Comparison of ENCODE assay signal across 8 cellular contexts in genomic region chr2:196171946-196172345, GRCh38. TPM values are rescaled to one million over a fixed set of nuclear protein-coding genes. Genes with fewer than 3 reads are reported as not detected.
A peak's percentile ranks its signal among the peaks of the same experiment; 100 is the strongest.
DNase-seq lines count a peak whose midpoint lies in the region; ATAC-seq and TF ChIP-seq lines count a peak whose summit lies in the region.

No MANE protein-coding gene starts in this region.

- no peak for ATAC-seq in psoas muscle
- ATAC-seq in HG03354 (IDR thresholded peaks at IDR 0.05; ENCODE audit: poor library complexity, severe bottlenecking, unreplicated experiment): no peak
- no peak for ATAC-seq in GM19397 (IDR thresholded peaks at IDR 0.05; ENCODE audit: unreplicated experiment)

- H2AFZ ChIP-seq in OCI-LY7 (ENCODE audit: low read length): no peak overlapping the region

- H3K9me2 ChIP-seq in OCI-LY7 (ENCODE audit: insufficient read depth, low read length): no peaks in the 10 kb centered on the region

- H3K9me3 ChIP-seq in OCI-LY7 (ENCODE audit: low read length) (no peaks in the 10 kb centered on the region), psoas muscle (no peaks in the 10 kb centered on the region)

- WGBS in psoas muscle, 3 donors: 2 to 4% (median 4%) methylated on average over 11 of the region's 11 CpGs

- H3K4me1 ChIP-seq in OCI-LY7 (ENCODE audit: insufficient read depth, low read length, poor library complexity, severe bottlenecking): peaks cover 37% of the 10 kb centered on the region
- H3K4me1 ChIP-seq in psoas muscle: peaks cover 7% of the 10 kb centered on the region

- H3K79me2 ChIP-seq in OCI-LY7 (ENCODE audit: insufficient read depth, low read depth, low read length): peaks cover 88% of the 10 kb centered on the region

- no peaks in the 10 kb centered on the region for H3K27me3 ChIP-seq in psoas muscle (ENCODE audit: insufficient read depth in 3 of 3, low read length in 2 of 3)

- CTCF ChIA-PET in OCI-LY7 (lab: Charles Lee; ENCODE audit: unreplicated experiment): no interaction called here

- TSS peak; percentile 77 for BruUV-seq in OCI-LY7 (replicated peaks; lab: Mats Ljungman, UMichigan)

- H3K4me3 ChIP-seq in OCI-LY7 (ENCODE audit: low read depth, low read length, poor library complexity, severe bottlenecking): peak overlapping the region; percentile 98
- H3K4me3 ChIP-seq in epithelial cell of proximal tubule (ENCODE audit: low read depth, low read length): peak overlapping the region; percentile 62
- H3K4me3 ChIP-seq in psoas muscle: peak overlapping the region; percentile 93

- H3K27ac ChIP-seq in OCI-LY7 (ENCODE audit: low read depth, low read length, poor library complexity, severe bottlenecking): peak overlapping the region; percentile 99
- H3K27ac ChIP-seq in psoas muscle: peak overlapping the region; percentile 47

- POLR2A ChIA-PET in OCI-LY7 (lab: Charles Lee): interaction anchor here (0.5 to 10.6 kb wide), 7 partner anchors 9 to 105 kb away, joined by 3 to 226 read pairs (median 6); no protein-coding TSS in a partner anchor

- H3K36me3 ChIP-seq in OCI-LY7 (ENCODE audit: insufficient read depth, low read length) (peaks cover 80% of the 10 kb centered on the region), psoas muscle (ENCODE audit: insufficient read depth in 1 of 2, low read depth in 1 of 2) (no peaks in the 10 kb centered on the region)

- DNase-seq in ELF-1 (ENCODE audit: low read depth, low spot score): peak; percentile 27
- DNase-seq in OCI-LY7 (ENCODE audit: low spot score): no peak
- no peak for DNase-seq in epithelial cell of proximal tubule (ENCODE audit: low read depth)
- no peak for DNase-seq in psoas muscle
- no peak for DNase-seq in stimulated activated CD4-positive, alpha-beta T cell treated with anti-CD3 and anti-CD28 coated beads, Interleukin-15, amount 100 ng/mL, for 24 hours
- no peak for DNase-seq in middle frontal gyrus (ENCODE audit: extremely low spot score, low spot score)

- peaks cover 35% of the 10 kb centered on the region for H4K20me1 ChIP-seq in OCI-LY7 (ENCODE audit: insufficient read depth, low read length)

- intact Hi-C loops in OCI-LY7 (cut with micrococcal nuclease; ENCODE audit: unreplicated experiment) (loop anchor here (1.0 to 10.0 kb wide), 5 partner anchors 40 to 1123 kb away; partner anchors contain the start of gene SLC39A10), psoas muscle (cut with DNase I) (loop anchor here in 1 of 2 donors (5.0 kb wide), 2 partner anchors 95 to 110 kb away; no protein-coding TSS in a partner anchor)

- H3K4me2 ChIP-seq in OCI-LY7 (ENCODE audit: low read length): peak overlapping the region; percentile 97

- TF ChIP-seq CTCF in OCI-LY7 (conservative IDR thresholded peaks at IDR 0.05; ENCODE audit: low read length): no peak
- TF ChIP-seq CTCF in epithelial cell of proximal tubule (conservative IDR thresholded peaks at IDR 0.05; ENCODE audit: low read depth, low read length): no peak
- TF ChIP-seq CTCF in psoas muscle (IDR thresholded peaks at IDR 0.05): no peak

RNA-seq across cellular contexts. Expression of gene STK17B, which starts 0.6 kb away (rescaled TPM):
- 87.4 and 95.0 TPM in 2 replicates for total RNA-seq in OCI-LY7 (2014; rRNA removed; shearing (Covaris generic))
- total RNA-seq in OCI-LY7 (2022): 148 and 182 TPM in 2 replicates
- total RNA-seq in epithelial cell of proximal tubule: 15.7 and 15.8 TPM in 2 replicates
- total RNA-seq in psoas muscle: 1 to 10 TPM; 2.9 to 5.3 (median 4.5) TPM
- polyA plus RNA-seq in psoas muscle: 1 to 10 TPM; 1.3 to 3.1 (median 1.3) TPM
